ENCODE assay signal across 20 cellular contexts in genomic region chr7:102317231-102318059, GRCh38. TPM values are rescaled to one million over a fixed set of nuclear protein-coding genes. Genes with fewer than 3 reads are reported as not detected.
DNase-seq lines count a peak whose midpoint lies in the region; ATAC-seq and TF ChIP-seq lines count a peak whose summit lies in the region.
"Had no signal": no experiment of that assay in that cellular context is flagged by ENCODE, and none has a peak within 500 bp of the region (broad histone marks: within the 10 kb centered on the region; RNA-seq: fewer than 3 reads in every experiment).

No MANE protein-coding gene starts in this region.

- H3K27ac ChIP-seq in HEK293 (ENCODE audit: extremely low read depth, low read depth, low read length) (no peak overlapping the region), neuronal stem cell (replicated peaks; ENCODE audit: low read length) (no peak overlapping the region), MM.1S (ENCODE audit: low read length) (no peak overlapping the region), mammary epithelial cell (ENCODE audit: insufficient read depth, low read depth, low read length) (no peak overlapping the region)
- H3K27ac ChIP-seq: right lobe of liver had no signal

- H3K27me3 ChIP-seq in neuronal stem cell (ENCODE audit: control insufficient read depth in 3 of 3, insufficient read depth in 3 of 3, low read depth in 1 of 3, low read length in 3 of 3) (peaks cover 0 to 2% (median 0%) of the 10 kb centered on the region in 3 experiments), MM.1S (replicated peaks; ENCODE audit: insufficient read depth, low read length) (no peaks in the 10 kb centered on the region), mammary epithelial cell (ENCODE audit: insufficient read depth, low read length) (no peaks in the 10 kb centered on the region)
- H3K27me3 ChIP-seq: BE2C, right lobe of liver had no signal

- no peak overlapping the region for H3K4me3 Mint-ChIP-seq in WTC11
- H3K4me3 Mint-ChIP-seq: activated T-cell treated with anti-CD3 and anti-CD28 coated beads, Interleukin-2, amount 50 U/mL, for 4 hours had no signal

- 0 out of 2 replicates have a peak, but pooled peaks cover 5% of the 10 kb centered on the region for H3F3A ChIP-seq in MM.1S (ENCODE audit: insufficient read depth, low read length)

- H3K9me3 Mint-ChIP-seq in WTC11: no peaks in the 10 kb centered on the region
- H3K9me3 Mint-ChIP-seq: activated T-cell treated with anti-CD3 and anti-CD28 coated beads, Interleukin-2, amount 50 U/mL, for 4 hours had no signal

- TF ChIP-seq CTCF in GM10248 (IDR thresholded peaks at IDR 0.05; ENCODE audit: control extremely low read depth, extremely low read depth, low read depth, missing control alignments): peak; percentile 25
- no peak for TF ChIP-seq CTCF in HEK293 (tag by site-specific recombination; IDR thresholded peaks at IDR 0.05)
- no peak for TF ChIP-seq CTCF in WTC11 (IDR thresholded peaks at IDR 0.05)
- TF ChIP-seq CTCF in MM.1S (IDR thresholded peaks at IDR 0.05; ENCODE audit: low read length): no peak
- TF ChIP-seq CTCF in mammary epithelial cell (conservative IDR thresholded peaks at IDR 0.05 in 1 of 2, IDR thresholded peaks at IDR 0.05 in 1 of 2; ENCODE audit: extremely low read depth in 1 of 2, insufficient read depth in 1 of 2, low read depth in 1 of 2, low read length in 2 of 2): no peak

- peaks cover 19% of the 10 kb centered on the region for H3K4me1 Mint-ChIP-seq in WTC11

- ATAC-seq in WTC11: peak; percentile 34
- ATAC-seq: activated T-cell treated with anti-CD3 and anti-CD28 coated beads, Interleukin-2, amount 50 U/mL, for 4 hours; left colon had no signal

- H3K79me2 ChIP-seq in MM.1S (ENCODE audit: low read length) (peaks cover 12% of the 10 kb centered on the region; the same call in 1 of the 2 replicates), mammary epithelial cell (ENCODE audit: insufficient read depth, low read length) (no peaks in the 10 kb centered on the region)

- H3K27ac Mint-ChIP-seq in WTC11: peak overlapping the region; percentile 50; the same call in 1 of the 2 replicates

- no peak overlapping the region for H3K4me3 ChIP-seq in HEK293 (ENCODE audit: low read depth, low read length)
- no peak overlapping the region for H3K4me3 ChIP-seq in neuronal stem cell (ENCODE audit: low read length in 2 of 2)
- H3K4me3 ChIP-seq in MM.1S (ENCODE audit: low read length): no peak overlapping the region
- no peak overlapping the region for H3K4me3 ChIP-seq in mammary epithelial cell (replicated peaks in 1 of 3; ENCODE audit: insufficient read depth in 1 of 3, low read depth in 2 of 3, low read length in 3 of 3)
- H3K4me3 ChIP-seq: right lobe of liver had no signal

- in situ Hi-C loops in mammary epithelial cell (cut with MboI; ENCODE audit: low sequenced_read_pairs in 2 of 2): no loop called here

- no peak overlapping the region for H3K18ac ChIP-seq in neuronal stem cell (ENCODE audit: low read length)

- peaks cover 3% of the 10 kb centered on the region for H3K79me1 ChIP-seq in neuronal stem cell (ENCODE audit: low read depth, low read length)

- intact Hi-C loops in mammary epithelial cell (cut with micrococcal nuclease): no loop called here

- no peak overlapping the region for H2AFZ ChIP-seq in neuronal stem cell (ENCODE audit: low read length)
- H2AFZ ChIP-seq in MM.1S (ENCODE audit: low read length): no peak overlapping the region
- no peak overlapping the region for H2AFZ ChIP-seq in mammary epithelial cell (ENCODE audit: low read depth, low read length)

- H3K4me1 ChIP-seq in HEK293 (ENCODE audit: control insufficient read depth, insufficient read depth, low read length) (no peaks in the 10 kb centered on the region), neuronal stem cell (ENCODE audit: control insufficient read depth in 2 of 2, insufficient read depth in 1 of 2, low read depth in 1 of 2, low read length in 2 of 2) (peaks cover 0 to 3% of the 10 kb centered on the region in 2 donors), MM.1S (ENCODE audit: low read length) (no peaks in the 10 kb centered on the region), mammary epithelial cell (ENCODE audit: insufficient read depth, low read length) (no peaks in the 10 kb centered on the region)
- H3K4me1 ChIP-seq: right lobe of liver had no signal

- H4K8ac ChIP-seq in neuronal stem cell (ENCODE audit: low read depth, low read length): no peak overlapping the region

- H3K36me3 ChIP-seq in HEK293 (ENCODE audit: control insufficient read depth in 2 of 2, insufficient read depth in 1 of 2, low read length in 2 of 2): no peaks in the 10 kb centered on the region; a peak in 1 of 3 replicates
- peaks cover 9 to 62% of the 10 kb centered on the region in 2 donors for H3K36me3 ChIP-seq in neuronal stem cell (replicated peaks in 1 of 2; ENCODE audit: control insufficient read depth in 2 of 2, insufficient read depth in 2 of 2, low read length in 2 of 2)
- peaks cover 6% of the 10 kb centered on the region; the same call in 1 of the 2 replicates for H3K36me3 ChIP-seq in MM.1S (replicated peaks; ENCODE audit: insufficient read depth, low read length)
- H3K36me3 ChIP-seq in mammary epithelial cell (ENCODE audit: insufficient read depth, low read length): no peaks in the 10 kb centered on the region
- H3K36me3 ChIP-seq: BE2C, right lobe of liver had no signal

- H2BK120ac ChIP-seq in neuronal stem cell (ENCODE audit: low read depth, low read length): no peak overlapping the region

- no peaks in the 10 kb centered on the region for H3K9me2 ChIP-seq in MM.1S (replicated peaks; ENCODE audit: insufficient read depth, low read length)

- CTCF ChIA-PET in GM10248 (lab: Yijun Ruan, JAX): interaction anchor here (0.7 to 1.6 kb wide), 5 partner anchors 11 to 35 kb away, joined by 3 to 4 read pairs (median 3); no protein-coding TSS in a partner anchor
- CTCF ChIA-PET in HEK293 (lab: Yijun Ruan, JAX): interaction anchor here (0.9 kb wide), 1 partner anchor 17 kb away, joined by 3 read pairs; no protein-coding TSS in a partner anchor
- CTCF ChIA-PET in WTC11 (lab: Charles Lee): interaction anchor here (0.6 to 3.3 kb wide), 12 partner anchors 10 to 470 kb away, joined by 3 to 14 read pairs (median 4); partner anchors contain the start of gene SH2B2
- CTCF ChIA-PET in mammary epithelial cell (lab: Charles Lee; ENCODE audit: low non-redundant PET): no interaction called here

- H3K14ac ChIP-seq in neuronal stem cell (ENCODE audit: low read length): no peak overlapping the region

- H4K91ac ChIP-seq in neuronal stem cell (ENCODE audit: low read depth, low read length, poor library complexity): no peak overlapping the region

- no peak for DNase-seq in GM10248 (ENCODE audit: extremely low spot score)
- no peak for DNase-seq in WTC11 (ENCODE audit: low spot score)
- no peak for DNase-seq in neuronal stem cell (ENCODE audit: low spot score)
- no peak for DNase-seq in MM.1S
- DNase-seq in mammary epithelial cell: no peak
- no peak for DNase-seq in SKM-1 (lab: John Stamatoyannopoulos, UW; ENCODE audit: unreplicated experiment)
- DNase-seq: activated T-cell treated with anti-CD3 and anti-CD28 coated beads, Interleukin-2, amount 50 U/mL, for 4 hours; BE2C; central memory CD4-positive, alpha-beta T cell; DMS 273 treated with DMSO at 0.1 percent for 48 hours; left colon; NCI-H187 treated with DMSO at 0.1 percent for 48 hours; occipital lobe; OCI-M1; stimulated activated CD4-positive, alpha-beta T cell treated with anti-CD3 and anti-CD28 coated beads, Interleukin-1b, Interleukin-23, amount 100 ng/mL, for 48 hours had no signal

- no peak overlapping the region for H2BK5ac ChIP-seq in neuronal stem cell (ENCODE audit: low read length)

- no TSS peak for BruUV-seq in mammary epithelial cell (replicated peaks; lab: Mats Ljungman, UMichigan)

- WGBS in neuronal stem cell (ENCODE audit: extremely low coverage in 2 of 2, insufficient read length in 2 of 2, insufficient replicate concordance in 1 of 2), 2 donors: no CpG with 5 or more reads among the region's 24 CpGs
- WGBS in mammary epithelial cell (ENCODE audit: low coverage, missing lambda C conversion rate): 80% methylated on average over 7 of the region's 24 CpGs

- H3K4ac ChIP-seq in neuronal stem cell (ENCODE audit: low read length): no peak overlapping the region

- peaks cover 7% of the 10 kb centered on the region for H3K27me3 Mint-ChIP-seq in WTC11 (ENCODE audit: low read depth)

- no peaks in the 10 kb centered on the region for H4K20me1 ChIP-seq in MM.1S (ENCODE audit: insufficient read depth, low read length)
- no peaks in the 10 kb centered on the region for H4K20me1 ChIP-seq in mammary epithelial cell (ENCODE audit: insufficient read depth, low read length)

- no peak overlapping the region for H2BK15ac ChIP-seq in neuronal stem cell (ENCODE audit: low read length)

- no peak overlapping the region for H3K4me2 ChIP-seq in neuronal stem cell (ENCODE audit: insufficient read depth, low read length, poor library complexity, severe bottlenecking)
- no peak overlapping the region for H3K4me2 ChIP-seq in MM.1S (ENCODE audit: low read depth, low read length)
- no peak overlapping the region for H3K4me2 ChIP-seq in mammary epithelial cell (ENCODE audit: insufficient read depth, low read depth, low read length)

- H3K23ac ChIP-seq in neuronal stem cell (ENCODE audit: low read depth, low read length, poor library complexity): no peak overlapping the region

- no peak overlapping the region for H2AK5ac ChIP-seq in neuronal stem cell (ENCODE audit: low read depth, low read length)

- dilution Hi-C loops in mammary epithelial cell (cut with HindIII; ENCODE audit: low sequenced_read_pairs): no loop called here

- POLR2A ChIA-PET in GM10248 (lab: Yijun Ruan, JAX) (no interaction called here), HEK293 (lab: Yijun Ruan, JAX) (no interaction called here), WTC11 (lab: Charles Lee) (no interaction called here)

- H3K9ac ChIP-seq in neuronal stem cell (ENCODE audit: low read depth, low read length, poor library complexity) (peak overlapping the region; percentile 12), MM.1S (ENCODE audit: low read length) (no peak overlapping the region), mammary epithelial cell (ENCODE audit: insufficient read depth, low read length) (no peak overlapping the region)

- H2BK12ac ChIP-seq in neuronal stem cell (ENCODE audit: low read length): no peak overlapping the region

- H3K36me3 Mint-ChIP-seq in WTC11: peaks cover 15% of the 10 kb centered on the region

- H3K9me3 ChIP-seq in HEK293 (ENCODE audit: control insufficient read depth, insufficient read depth, low read depth, low read length): no peaks in the 10 kb centered on the region
- H3K9me3 ChIP-seq in neuronal stem cell (replicated peaks in 1 of 2; ENCODE audit: control insufficient read depth in 2 of 2, insufficient read depth in 1 of 2, low read depth in 1 of 2, low read length in 2 of 2): peaks cover 0 to 2% of the 10 kb centered on the region in 2 donors
- H3K9me3 ChIP-seq in MM.1S (replicated peaks; ENCODE audit: insufficient read depth, low read length): no peaks in the 10 kb centered on the region
- no peaks in the 10 kb centered on the region for H3K9me3 ChIP-seq in mammary epithelial cell (replicated peaks; ENCODE audit: insufficient read depth, low read length)
- H3K9me3 ChIP-seq: BE2C, right lobe of liver had no signal

RNA-seq across cellular contexts. Expression of gene SH2B2, which starts 30.8 kb away (rescaled TPM):
- total RNA-seq in WTC11 (2021) (14.7 to 16.5 TPM (median 15.9 TPM) in 3 replicates), mammary epithelial cell (1 to 10 TPM; 3.0 to 3.4 TPM)
- 9.5 TPM for polyA plus RNA-seq in neuronal stem cell (2013, experiment 1 of 2)
- 9.6 TPM for polyA plus RNA-seq in neuronal stem cell (2013, experiment 2 of 2)
- 1.3 TPM for polyA plus RNA-seq in mammary epithelial cell
- polyA minus RNA-seq in mammary epithelial cell: not detected

RNA-seq across cellular contexts. Expression of gene SPDYE6, which starts 38.8 kb away (rescaled TPM):
- total RNA-seq in WTC11 (2021) (not detected in 3 replicates), mammary epithelial cell (not detected)
- not detected for polyA plus RNA-seq in neuronal stem cell (2013, experiment 1 of 2)
- polyA plus RNA-seq in neuronal stem cell (2013, experiment 2 of 2): not detected
- polyA plus RNA-seq in mammary epithelial cell: not detected
- not detected for polyA minus RNA-seq in mammary epithelial cell
- total RNA-seq: activated T-cell treated with anti-CD3 and anti-CD28 coated beads, Interleukin-2, amount 50 U/mL, for 4 hours; left colon; mucosa of gallbladder; NCI-H460; right lobe of liver; temporal lobe had no signal
